In genomic region chr6:31958412-31958740, GRCh38 we compare ENCODE assay signal across 6 cellular contexts. TPM values are rescaled to one million over a fixed set of nuclear protein-coding genes. Genes with fewer than 3 reads are reported as not detected.
DNase-seq lines count a peak whose midpoint lies in the region; ATAC-seq, FAIRE-seq and TF ChIP-seq lines count a peak whose summit lies in the region.

No MANE protein-coding gene starts in this region.

- no TSS peak for BruUV-seq in HepG2 (replicated peaks; lab: Mats Ljungman, UMichigan)

- H3K79me2 ChIP-seq in HepG2 (ENCODE audit: insufficient read depth, low read length): peaks cover 39% of the 10 kb centered on the region

- H3K27ac Mint-ChIP-seq in WTC11: peak overlapping the region; percentile 95

- H3K4me1 ChIP-seq in HepG2 (ENCODE audit: insufficient read depth, low read length): peaks cover 31% of the 10 kb centered on the region

- no peaks in the 10 kb centered on the region for H4K20me1 ChIP-seq in HepG2 (ENCODE audit: insufficient read depth, low read length)

- WGBS in HepG2 (ENCODE audit: low lambda C conversion rate): under 1% methylated on average over 11 of the region's 11 CpGs

- H3K9me3 Mint-ChIP-seq in WTC11: no peaks in the 10 kb centered on the region

- no peak for FAIRE-seq in HepG2 (lab: Jason Lieb, UNC)

- peak overlapping the region; percentile 71 for H3K27ac ChIP-seq in HepG2 (ENCODE audit: extremely low read length, insufficient read depth, low read length)

- H3K36me3 ChIP-seq in HepG2 (replicated peaks in 1 of 2; ENCODE audit: control insufficient read depth in 1 of 2, insufficient read depth in 2 of 2, low read length in 2 of 2): peaks cover 40 to 68% of the 10 kb centered on the region in 2 experiments

- DNase-seq in WTC11 (ENCODE audit: low spot score) (no peak), HepG2 (ENCODE audit: low spot score) (no peak), head of caudate nucleus (no peak)
- no peak for DNase-seq in central memory CD4-positive, alpha-beta T cell

- H3K4me1 Mint-ChIP-seq in WTC11: peaks cover 14% of the 10 kb centered on the region

- H3K36me3 Mint-ChIP-seq in WTC11: peaks cover 65% of the 10 kb centered on the region

- no peak for TF ChIP-seq CTCF in WTC11 (IDR thresholded peaks at IDR 0.05)
- no peak for TF ChIP-seq CTCF in HepG2 (CRISPR knock-in tag; IDR thresholded peaks at IDR 0.05)

- in situ Hi-C loops in HepG2 (cut with HindIII; ENCODE audit: extremely low pct_ligation_motif_present, low pct_unique_long_range_greater_than_20kb): no loop called here

- CTCF ChIA-PET in WTC11 (lab: Charles Lee): interaction anchor here (1.0 to 1.8 kb wide), 4 partner anchors 10 to 229 kb away, joined by 3 to 8 read pairs (median 3); partner anchors contain the start of genes DDAH2 and DXO
- CTCF ChIA-PET in HepG2 (lab: Yijun Ruan, JAX; ENCODE audit: low intra/inter-chr PET ratio, low total read pairs): no interaction called here

- no peaks in the 10 kb centered on the region for H3K27me3 Mint-ChIP-seq in WTC11 (ENCODE audit: low read depth)

- TF ChIP-seq EP300 in HepG2 (IDR thresholded peaks at IDR 0.05; ENCODE audit: low read depth in 2 of 2, low read length in 2 of 2): no peak
- TF ChIP-seq EP300 in HepG2 (CRISPR knock-in tag; IDR thresholded peaks at IDR 0.05; ENCODE audit: borderline replicate concordance): no peak

- H3K9me3 ChIP-seq in HepG2 (ENCODE audit: low read length): no peaks in the 10 kb centered on the region

- peak overlapping the region; percentile 96 for H3K4me3 Mint-ChIP-seq in WTC11

- peak overlapping the region; percentile 91 for H3K9ac ChIP-seq in HepG2 (ENCODE audit: insufficient read depth, low read depth, low read length)

- no peaks in the 10 kb centered on the region; a peak in 1 of 5 replicates for H3K27me3 ChIP-seq in HepG2 (ENCODE audit: control insufficient read depth in 1 of 2, insufficient read depth in 2 of 2, low read length in 2 of 2)

- ATAC-seq in GM19452 (IDR thresholded peaks at IDR 0.05; ENCODE audit: unreplicated experiment) (peak; percentile 3), WTC11 (no peak), HepG2 (peak; percentile 21), HG03571 (IDR thresholded peaks at IDR 0.05; ENCODE audit: unreplicated experiment) (no peak)

- no peak for TF ChIP-seq RAD21 in HepG2 (CRISPR knock-in tag; IDR thresholded peaks at IDR 0.05)

- intact Hi-C loops in HepG2 (cut with micrococcal nuclease; ENCODE audit: unreplicated experiment): loop anchor here (10.0 kb wide), 1 partner anchor 124 kb away; no protein-coding TSS in a partner anchor
- intact Hi-C loops in head of caudate nucleus (cut with DNase I): no loop called here

- peak overlapping the region; percentile 97 for H3K4me2 ChIP-seq in HepG2 (ENCODE audit: low read depth, low read length)

- H2AFZ ChIP-seq in HepG2 (ENCODE audit: low read length): no peak overlapping the region

- no peak for TF ChIP-seq POLR2A in HepG2 (IDR thresholded peaks at IDR 0.05; ENCODE audit: insufficient read depth in 1 of 2, low read depth in 2 of 2, low read length in 2 of 2)

- POLR2A ChIA-PET in WTC11 (lab: Charles Lee): interaction anchor here (1.4 kb wide), 1 partner anchor 13 kb away, joined by 13 read pairs; the partner anchor contains the start of gene DXO
- POLR2A ChIA-PET in HepG2 (lab: Yijun Ruan, JAX): interaction anchor here (1.0 to 7.7 kb wide), 17 partner anchors 8 to 339 kb away, joined by 3 to 142 read pairs (median 6); partner anchors contain the start of genes C2, CFB, DXO and EHMT2

- H3K4me3 ChIP-seq in HepG2 (replicated peaks in 1 of 3; ENCODE audit: insufficient read depth in 1 of 3, low read depth in 2 of 3, low read length in 3 of 3): peak overlapping the region; percentile 81 to 98 (median 95)

RNA-seq across cellular contexts. Expression of gene NELFE, which starts 0.4 kb away (rescaled TPM):
- total RNA-seq in WTC11 (2021): 73.8 to 88.7 TPM (median 79.0 TPM) in 3 replicates
- 69.8 and 80.4 TPM in 2 replicates for total RNA-seq in HepG2 (2016; rRNA removed; fragmentation: Illumina TruSeq; extraction: Trizol)
- total RNA-seq in HepG2 (2016; cell fraction: cytosol; rRNA removed; fragmentation: Illumina TruSeq; extraction: Trizol; ENCODE audit: low read depth): 16.4 and 17.3 TPM in 2 replicates
- total RNA-seq in HepG2 (2016; cell fraction: insoluble cytoplasmic fraction; rRNA removed; fragmentation: Illumina TruSeq; extraction: Trizol): 74.0 and 80.6 TPM in 2 replicates
- total RNA-seq in HepG2 (2016; cell fraction: membrane; rRNA removed; fragmentation: Illumina TruSeq; extraction: Trizol): 26.9 and 28.4 TPM in 2 replicates
- 42.0 and 51.8 TPM in 2 replicates for total RNA-seq in HepG2 (2016; cell fraction: nucleus; rRNA removed; fragmentation: Illumina TruSeq; extraction: Trizol)
- polyA plus RNA-seq in HepG2 (2011; rRNA removed): 51.3 and 57.3 TPM in 2 replicates
- 47.6 and 49.7 TPM in 2 replicates for polyA plus RNA-seq in HepG2 (2011; cell fraction: cytosol; rRNA removed)
- 88.2 and 90.6 TPM in 2 replicates for polyA plus RNA-seq in HepG2 (2011; cell fraction: nucleus; rRNA removed)
- polyA plus RNA-seq in HepG2 (2012): 44.8 and 55.5 TPM in 2 replicates
- 23.1 and 27.4 TPM in 2 replicates for polyA plus RNA-seq in HepG2 (2016; cell fraction: cytosol; fragmentation: Illumina TruSeq; extraction: Trizol; ENCODE audit: low read depth)
- polyA plus RNA-seq in HepG2 (2016; cell fraction: insoluble cytoplasmic fraction; fragmentation: Illumina TruSeq; extraction: Trizol; ENCODE audit: low read depth): 108 and 114 TPM in 2 replicates
- 26.7 and 29.7 TPM in 2 replicates for polyA plus RNA-seq in HepG2 (2016; cell fraction: membrane; fragmentation: Illumina TruSeq; extraction: Trizol; ENCODE audit: low read depth)
- 92.2 and 97.8 TPM in 2 replicates for polyA plus RNA-seq in HepG2 (2016; cell fraction: nucleus; fragmentation: Illumina TruSeq; extraction: Trizol; ENCODE audit: insufficient read depth, low read depth)
- 21.2 and 60.8 TPM in 2 replicates for polyA minus RNA-seq in HepG2 (2011; rRNA and poly(A)+ RNA removed; ENCODE audit: low replicate concordance)
- 19.5 and 20.9 TPM in 2 replicates for polyA minus RNA-seq in HepG2 (2011; cell fraction: cytosol; rRNA and poly(A)+ RNA removed)
- 23.2 and 28.1 TPM in 2 replicates for polyA minus RNA-seq in HepG2 (2011; cell fraction: nucleus; rRNA and poly(A)+ RNA removed)

RNA-seq across cellular contexts. Expression of gene SKIC2, which starts 0.6 kb away (rescaled TPM):
- 80.0 to 84.0 TPM (median 81.8 TPM) in 3 replicates for total RNA-seq in WTC11 (2021)
- total RNA-seq in HepG2 (2016; rRNA removed; fragmentation: Illumina TruSeq; extraction: Trizol): 59.7 and 67.1 TPM in 2 replicates
- total RNA-seq in HepG2 (2016; cell fraction: cytosol; rRNA removed; fragmentation: Illumina TruSeq; extraction: Trizol; ENCODE audit: low read depth): 7.6 and 9.8 TPM in 2 replicates
- 53.4 and 70.9 TPM in 2 replicates for total RNA-seq in HepG2 (2016; cell fraction: insoluble cytoplasmic fraction; rRNA removed; fragmentation: Illumina TruSeq; extraction: Trizol)
- total RNA-seq in HepG2 (2016; cell fraction: membrane; rRNA removed; fragmentation: Illumina TruSeq; extraction: Trizol): 13.4 and 14.4 TPM in 2 replicates
- 77.4 and 85.4 TPM in 2 replicates for total RNA-seq in HepG2 (2016; cell fraction: nucleus; rRNA removed; fragmentation: Illumina TruSeq; extraction: Trizol)
- 68.4 and 76.1 TPM in 2 replicates for polyA plus RNA-seq in HepG2 (2011; rRNA removed)
- 18.2 and 29.4 TPM in 2 replicates for polyA plus RNA-seq in HepG2 (2011; cell fraction: cytosol; rRNA removed)
- polyA plus RNA-seq in HepG2 (2011; cell fraction: nucleus; rRNA removed): 625 and 693 TPM in 2 replicates
- 56.2 and 67.8 TPM in 2 replicates for polyA plus RNA-seq in HepG2 (2012)
- 4.6 and 5.9 TPM in 2 replicates for polyA plus RNA-seq in HepG2 (2016; cell fraction: cytosol; fragmentation: Illumina TruSeq; extraction: Trizol; ENCODE audit: low read depth)
- 42.8 and 43.4 TPM in 2 replicates for polyA plus RNA-seq in HepG2 (2016; cell fraction: insoluble cytoplasmic fraction; fragmentation: Illumina TruSeq; extraction: Trizol; ENCODE audit: low read depth)
- polyA plus RNA-seq in HepG2 (2016; cell fraction: membrane; fragmentation: Illumina TruSeq; extraction: Trizol; ENCODE audit: low read depth): 9.6 and 10.0 TPM in 2 replicates
- polyA plus RNA-seq in HepG2 (2016; cell fraction: nucleus; fragmentation: Illumina TruSeq; extraction: Trizol; ENCODE audit: insufficient read depth, low read depth): 189 and 193 TPM in 2 replicates
- 100 and 116 TPM in 2 replicates for polyA minus RNA-seq in HepG2 (2011; rRNA and poly(A)+ RNA removed; ENCODE audit: low replicate concordance)
- 33.1 and 33.7 TPM in 2 replicates for polyA minus RNA-seq in HepG2 (2011; cell fraction: cytosol; rRNA and poly(A)+ RNA removed)
- polyA minus RNA-seq in HepG2 (2011; cell fraction: nucleus; rRNA and poly(A)+ RNA removed): 135 and 162 TPM in 2 replicates

RNA-seq across cellular contexts. Expression of gene CFB, which starts 12.5 kb away (rescaled TPM):
- 1.4 to 2.7 TPM (median 1.4 TPM) in 3 replicates for total RNA-seq in WTC11 (2021)
- 71.1 and 171 TPM in 2 replicates for total RNA-seq in HepG2 (2016; rRNA removed; fragmentation: Illumina TruSeq; extraction: Trizol)
- 36.8 and 37.7 TPM in 2 replicates for total RNA-seq in HepG2 (2016; cell fraction: cytosol; rRNA removed; fragmentation: Illumina TruSeq; extraction: Trizol; ENCODE audit: low read depth)
- 65.1 and 180 TPM in 2 replicates for total RNA-seq in HepG2 (2016; cell fraction: insoluble cytoplasmic fraction; rRNA removed; fragmentation: Illumina TruSeq; extraction: Trizol)
- total RNA-seq in HepG2 (2016; cell fraction: membrane; rRNA removed; fragmentation: Illumina TruSeq; extraction: Trizol): 37.5 and 44.4 TPM in 2 replicates
- total RNA-seq in HepG2 (2016; cell fraction: nucleus; rRNA removed; fragmentation: Illumina TruSeq; extraction: Trizol): 202 and 235 TPM in 2 replicates
- 513 and 772 TPM in 2 replicates for polyA plus RNA-seq in HepG2 (2011; rRNA removed)
- 355 and 506 TPM in 2 replicates for polyA plus RNA-seq in HepG2 (2011; cell fraction: cytosol; rRNA removed)
- 3,065 and 3,175 TPM in 2 replicates for polyA plus RNA-seq in HepG2 (2011; cell fraction: nucleus; rRNA removed)
- polyA plus RNA-seq in HepG2 (2012): 460 and 611 TPM in 2 replicates
- polyA plus RNA-seq in HepG2 (2016; cell fraction: cytosol; fragmentation: Illumina TruSeq; extraction: Trizol; ENCODE audit: low read depth): 25.3 and 27.9 TPM in 2 replicates
- polyA plus RNA-seq in HepG2 (2016; cell fraction: insoluble cytoplasmic fraction; fragmentation: Illumina TruSeq; extraction: Trizol; ENCODE audit: low read depth): 66.3 and 72.4 TPM in 2 replicates
- 31.9 and 32.4 TPM in 2 replicates for polyA plus RNA-seq in HepG2 (2016; cell fraction: membrane; fragmentation: Illumina TruSeq; extraction: Trizol; ENCODE audit: low read depth)
- polyA plus RNA-seq in HepG2 (2016; cell fraction: nucleus; fragmentation: Illumina TruSeq; extraction: Trizol; ENCODE audit: insufficient read depth, low read depth): 450 and 455 TPM in 2 replicates
- polyA minus RNA-seq in HepG2 (2011; rRNA and poly(A)+ RNA removed; ENCODE audit: low replicate concordance): 88.1 and 583 TPM in 2 replicates
- polyA minus RNA-seq in HepG2 (2011; cell fraction: cytosol; rRNA and poly(A)+ RNA removed): 179 and 284 TPM in 2 replicates
- polyA minus RNA-seq in HepG2 (2011; cell fraction: nucleus; rRNA and poly(A)+ RNA removed): 584 and 876 TPM in 2 replicates

RNA-seq across cellular contexts. Expression of gene DXO, which starts 13.6 kb away (rescaled TPM):
- 13.8 to 16.5 TPM (median 15.7 TPM) in 3 replicates for total RNA-seq in WTC11 (2021)
- total RNA-seq in HepG2 (2016; rRNA removed; fragmentation: Illumina TruSeq; extraction: Trizol): 10.8 and 18.6 TPM in 2 replicates
- 9.0 and 14.9 TPM in 2 replicates for total RNA-seq in HepG2 (2016; cell fraction: cytosol; rRNA removed; fragmentation: Illumina TruSeq; extraction: Trizol; ENCODE audit: low read depth)
- total RNA-seq in HepG2 (2016; cell fraction: insoluble cytoplasmic fraction; rRNA removed; fragmentation: Illumina TruSeq; extraction: Trizol): 12.3 and 16.4 TPM in 2 replicates
- total RNA-seq in HepG2 (2016; cell fraction: membrane; rRNA removed; fragmentation: Illumina TruSeq; extraction: Trizol): 10.9 and 16.6 TPM in 2 replicates
- 17.8 and 22.3 TPM in 2 replicates for total RNA-seq in HepG2 (2016; cell fraction: nucleus; rRNA removed; fragmentation: Illumina TruSeq; extraction: Trizol)
- 26.2 and 28.9 TPM in 2 replicates for polyA plus RNA-seq in HepG2 (2011; rRNA removed)
- polyA plus RNA-seq in HepG2 (2011; cell fraction: cytosol; rRNA removed): 17.8 and 24.8 TPM in 2 replicates
- polyA plus RNA-seq in HepG2 (2011; cell fraction: nucleus; rRNA removed): 145 and 157 TPM in 2 replicates
- 16.4 and 25.9 TPM in 2 replicates for polyA plus RNA-seq in HepG2 (2012)
- 12.5 and 17.3 TPM in 2 replicates for polyA plus RNA-seq in HepG2 (2016; cell fraction: cytosol; fragmentation: Illumina TruSeq; extraction: Trizol; ENCODE audit: low read depth)
- 16.7 and 17.2 TPM in 2 replicates for polyA plus RNA-seq in HepG2 (2016; cell fraction: insoluble cytoplasmic fraction; fragmentation: Illumina TruSeq; extraction: Trizol; ENCODE audit: low read depth)
- 14.6 and 18.4 TPM in 2 replicates for polyA plus RNA-seq in HepG2 (2016; cell fraction: membrane; fragmentation: Illumina TruSeq; extraction: Trizol; ENCODE audit: low read depth)
- 53.7 and 55.2 TPM in 2 replicates for polyA plus RNA-seq in HepG2 (2016; cell fraction: nucleus; fragmentation: Illumina TruSeq; extraction: Trizol; ENCODE audit: insufficient read depth, low read depth)
- polyA minus RNA-seq in HepG2 (2011; rRNA and poly(A)+ RNA removed; ENCODE audit: low replicate concordance): 43.0 TPM in 2 replicates
- 10.4 TPM in 2 replicates for polyA minus RNA-seq in HepG2 (2011; cell fraction: cytosol; rRNA and poly(A)+ RNA removed)
- 34.1 and 38.2 TPM in 2 replicates for polyA minus RNA-seq in HepG2 (2011; cell fraction: nucleus; rRNA and poly(A)+ RNA removed)

RNA-seq across cellular contexts. Expression of gene C4A, which starts 23.5 kb away (rescaled TPM):
- total RNA-seq in WTC11 (2021) (3.8 to 5.2 TPM (median 4.2 TPM) in 3 replicates), HepG2 (2016; rRNA removed; fragmentation: Illumina TruSeq; extraction: Trizol) (73.0 and 165 TPM in 2 replicates)
- total RNA-seq in HepG2 (2016; cell fraction: cytosol; rRNA removed; fragmentation: Illumina TruSeq; extraction: Trizol; ENCODE audit: low read depth): 12.9 and 15.6 TPM in 2 replicates
- total RNA-seq in HepG2 (2016; cell fraction: insoluble cytoplasmic fraction; rRNA removed; fragmentation: Illumina TruSeq; extraction: Trizol): 48.4 and 166 TPM in 2 replicates
- 23.4 and 27.0 TPM in 2 replicates for total RNA-seq in HepG2 (2016; cell fraction: membrane; rRNA removed; fragmentation: Illumina TruSeq; extraction: Trizol)
- total RNA-seq in HepG2 (2016; cell fraction: nucleus; rRNA removed; fragmentation: Illumina TruSeq; extraction: Trizol): 212 and 258 TPM in 2 replicates
- polyA plus RNA-seq in HepG2 (2011; rRNA removed): 478 and 755 TPM in 2 replicates
- 352 and 505 TPM in 2 replicates for polyA plus RNA-seq in HepG2 (2011; cell fraction: cytosol; rRNA removed)
- 1,207 and 1,448 TPM in 2 replicates for polyA plus RNA-seq in HepG2 (2011; cell fraction: nucleus; rRNA removed)
- polyA plus RNA-seq in HepG2 (2012): 360 and 704 TPM in 2 replicates
- 15.2 and 17.1 TPM in 2 replicates for polyA plus RNA-seq in HepG2 (2016; cell fraction: cytosol; fragmentation: Illumina TruSeq; extraction: Trizol; ENCODE audit: low read depth)
- polyA plus RNA-seq in HepG2 (2016; cell fraction: insoluble cytoplasmic fraction; fragmentation: Illumina TruSeq; extraction: Trizol; ENCODE audit: low read depth): 70.0 and 102 TPM in 2 replicates
- 17.2 and 22.6 TPM in 2 replicates for polyA plus RNA-seq in HepG2 (2016; cell fraction: membrane; fragmentation: Illumina TruSeq; extraction: Trizol; ENCODE audit: low read depth)
- 542 and 543 TPM in 2 replicates for polyA plus RNA-seq in HepG2 (2016; cell fraction: nucleus; fragmentation: Illumina TruSeq; extraction: Trizol; ENCODE audit: insufficient read depth, low read depth)
- 4.0 and 407 TPM in 2 replicates for polyA minus RNA-seq in HepG2 (2011; rRNA and poly(A)+ RNA removed; ENCODE audit: low replicate concordance)
- polyA minus RNA-seq in HepG2 (2011; cell fraction: cytosol; rRNA and poly(A)+ RNA removed): 168 and 210 TPM in 2 replicates
- polyA minus RNA-seq in HepG2 (2011; cell fraction: nucleus; rRNA and poly(A)+ RNA removed): 349 and 437 TPM in 2 replicates

Comparison
In these comparisons a context has a peak if more than half of its experiments do, and no peak if none do; other contexts are left out.
1. ATAC-seq: peak in GM19452 (single experiment) and HepG2 (single experiment); none in WTC11 (single experiment) and HG03571 (single experiment).
2. RNA of gene CFB, which starts 12.5 kb away (total RNA-seq): 36.8 to 235 TPM in HepG2; 1.4 to 2.7 TPM in WTC11; every median in the first group is over 10 times any median in the second.